ENCODE assay signal across 19 cellular contexts in the genomic region with DNA sequence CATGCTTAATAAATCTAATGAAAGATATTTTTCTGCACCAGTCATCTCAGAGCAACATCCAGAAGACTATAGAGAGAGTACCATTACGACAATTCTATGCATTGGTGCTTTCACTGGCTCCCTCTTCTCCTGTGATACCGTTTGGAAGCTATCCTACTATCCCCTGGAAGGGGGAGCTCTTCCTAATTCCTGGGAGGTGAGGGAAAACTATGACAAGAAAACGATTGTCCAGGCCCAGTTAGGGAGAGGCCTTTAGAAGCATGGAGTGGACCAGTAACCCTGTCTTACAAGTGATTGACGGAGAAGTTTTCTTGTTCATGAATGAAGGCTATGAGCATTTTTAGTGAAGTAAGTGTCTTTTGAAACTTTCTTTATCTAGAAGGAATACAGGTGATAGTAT.
DNase-seq lines count a peak whose midpoint lies in the region; ATAC-seq and TF ChIP-seq lines count a peak whose summit lies in the region.
"Had no signal": no experiment of that assay in that cellular context is flagged by ENCODE, and none has a peak within 500 bp of the region (broad histone marks: within the 10 kb centered on the region; RNA-seq: fewer than 3 reads in every experiment).

No MANE protein-coding gene starts in this region.

- no peaks in the 10 kb centered on the region for H3K36me3 Mint-ChIP-seq in nephron progenitor cell (ENCODE audit: low read depth)
- H3K36me3 Mint-ChIP-seq in activated T-cell treated with anti-CD3 and anti-CD28 coated beads, Interleukin-2, amount 50 U/mL, for 4 hours (ENCODE audit: insufficient read depth) = peaks cover 2% of the 10 kb centered on the region
- H3K36me3 Mint-ChIP-seq: stimulated activated naive B cell treated with anti-CD40 and anti-IgM and Interleukin-4, amounts not matched to agents 10 μg/mL and 1 μg/mL and 100 μg/mL, for 72 hours had no signal

- H3K27ac Mint-ChIP-seq in nephron progenitor cell = no peak overlapping the region
- H3K27ac Mint-ChIP-seq: CD4-positive, alpha-beta memory T cell; stimulated activated naive B cell treated with anti-CD40 and anti-IgM and Interleukin-4, amounts not matched to agents 10 μg/mL and 1 μg/mL and 100 μg/mL, for 72 hours had no signal

- peak; percentile 45 for DNase-seq in DMS 273 (lab: John Stamatoyannopoulos, UW; ENCODE audit: unreplicated experiment)
- DNase-seq in DMS 273 treated with DMSO at 0.1 percent for 48 hours (lab: John Stamatoyannopoulos, UW) = no peak
- DNase-seq in NCI-H748 (lab: John Stamatoyannopoulos, UW; ENCODE audit: unreplicated experiment) = peak; percentile 24
- DNase-seq in choroid plexus epithelial cell (ENCODE audit: low read depth) = no peak
- no peak for DNase-seq in nephron progenitor cell
- no peak for DNase-seq in activated T-cell treated with anti-CD3 and anti-CD28 coated beads, Interleukin-2, amount 50 U/mL, for 4 hours
- DNase-seq in right cardiac atrium = no peak
- DNase-seq: 8988T; amniotic stem cell; CD4-positive, alpha-beta memory T cell; heart left ventricle; KG1; left colon; NCI-H1092; NCI-H226; spleen; stimulated activated naive B cell treated with anti-CD40 and anti-IgM and Interleukin-4, amounts not matched to agents 10 μg/mL and 1 μg/mL and 100 μg/mL, for 72 hours; transverse colon had no signal

- H3K9me3 Mint-ChIP-seq in nephron progenitor cell = no peaks in the 10 kb centered on the region
- H3K9me3 Mint-ChIP-seq in activated T-cell treated with anti-CD3 and anti-CD28 coated beads, Interleukin-2, amount 50 U/mL, for 4 hours = no peaks in the 10 kb centered on the region
- H3K9me3 Mint-ChIP-seq: CD4-positive, alpha-beta memory T cell; stimulated activated naive B cell treated with anti-CD40 and anti-IgM and Interleukin-4, amounts not matched to agents 10 μg/mL and 1 μg/mL and 100 μg/mL, for 72 hours had no signal

- no peak overlapping the region for H3K4me3 Mint-ChIP-seq in nephron progenitor cell
- H3K4me3 Mint-ChIP-seq in activated T-cell treated with anti-CD3 and anti-CD28 coated beads, Interleukin-2, amount 50 U/mL, for 4 hours = no peak overlapping the region
- H3K4me3 Mint-ChIP-seq: CD4-positive, alpha-beta memory T cell; stimulated activated naive B cell treated with anti-CD40 and anti-IgM and Interleukin-4, amounts not matched to agents 10 μg/mL and 1 μg/mL and 100 μg/mL, for 72 hours had no signal

- H3K4me1 ChIP-seq in right cardiac atrium (ENCODE audit: control insufficient read depth, insufficient read depth, low read length) = no peaks in the 10 kb centered on the region
- H3K4me1 ChIP-seq: heart left ventricle, spleen, transverse colon had no signal

- H3K4me1 Mint-ChIP-seq in nephron progenitor cell = peaks cover 7% of the 10 kb centered on the region
- no peaks in the 10 kb centered on the region for H3K4me1 Mint-ChIP-seq in activated T-cell treated with anti-CD3 and anti-CD28 coated beads, Interleukin-2, amount 50 U/mL, for 4 hours (ENCODE audit: low read depth)
- H3K4me1 Mint-ChIP-seq: CD4-positive, alpha-beta memory T cell; stimulated activated naive B cell treated with anti-CD40 and anti-IgM and Interleukin-4, amounts not matched to agents 10 μg/mL and 1 μg/mL and 100 μg/mL, for 72 hours had no signal

- 66% methylated on average over 4 of the region's 4 CpGs for WGBS in right cardiac atrium

- H3K4me3 ChIP-seq in choroid plexus epithelial cell (ENCODE audit: low read depth, low read length) (no peak overlapping the region), right cardiac atrium (ENCODE audit: low read length) (no peak overlapping the region)
- H3K4me3 ChIP-seq: heart left ventricle, spleen, transverse colon had no signal

- ATAC-seq in GM19023 (IDR thresholded peaks at IDR 0.05; ENCODE audit: unreplicated experiment) (no peak), right cardiac atrium (no peak)
- no peak for ATAC-seq in activated T-cell treated with anti-CD3 and anti-CD28 coated beads, Interleukin-2, amount 50 U/mL, for 4 hours
- ATAC-seq: heart left ventricle; left colon; stimulated activated naive B cell treated with anti-CD40 and anti-IgM and Interleukin-4, amounts not matched to agents 10 μg/mL and 1 μg/mL and 100 μg/mL, for 72 hours had no signal

- no peaks in the 10 kb centered on the region for H3K27me3 ChIP-seq in right cardiac atrium (ENCODE audit: control insufficient read depth, insufficient read depth)
- H3K27me3 ChIP-seq: heart left ventricle, spleen, transverse colon had no signal

- no peak overlapping the region for H3K27ac ChIP-seq in right cardiac atrium (ENCODE audit: low read length)
- H3K27ac ChIP-seq: heart left ventricle, spleen, transverse colon had no signal

- H3K9me3 ChIP-seq in right cardiac atrium (ENCODE audit: control insufficient read depth, low read length) = no peaks in the 10 kb centered on the region
- H3K9me3 ChIP-seq: heart left ventricle, spleen, transverse colon had no signal

- TF ChIP-seq CTCF in choroid plexus epithelial cell (conservative IDR thresholded peaks at IDR 0.05; ENCODE audit: low read depth, low read length) (peak; percentile 26), nephron progenitor cell (IDR thresholded peaks at IDR 0.05) (peak; percentile 9)

- H3K27me3 Mint-ChIP-seq in nephron progenitor cell (ENCODE audit: low read depth, poor library complexity) = no peaks in the 10 kb centered on the region
- H3K27me3 Mint-ChIP-seq in activated T-cell treated with anti-CD3 and anti-CD28 coated beads, Interleukin-2, amount 50 U/mL, for 4 hours (ENCODE audit: low read depth) = no peaks in the 10 kb centered on the region
- H3K27me3 Mint-ChIP-seq: CD4-positive, alpha-beta memory T cell; stimulated activated naive B cell treated with anti-CD40 and anti-IgM and Interleukin-4, amounts not matched to agents 10 μg/mL and 1 μg/mL and 100 μg/mL, for 72 hours had no signal

- intact Hi-C loops in right cardiac atrium (cut with DNase I) = no loop called here

Comparison
In these comparisons a context has a peak if more than half of its experiments do, and no peak if none do; other contexts are left out.
1. DNase-seq: peak in DMS 273 (single experiment) and NCI-H748 (single experiment); none in DMS 273 treated with DMSO at 0.1 percent for 48 hours (single experiment), choroid plexus epithelial cell (single experiment), nephron progenitor cell (single experiment), activated T-cell treated with anti-CD3 and anti-CD28 coated beads, Interleukin-2, amount 50 U/mL, for 4 hours (single experiment) and right cardiac atrium (0 of 3).